20 cellular contexts compared by ENCODE assay signal in genomic region chr14:33700052-33700451, GRCh38.
"Had no signal": no experiment of that assay in that cellular context is flagged by ENCODE, and none has a peak within 500 bp of the region (broad histone marks: within the 10 kb centered on the region; RNA-seq: fewer than 3 reads in every experiment).

No MANE protein-coding gene starts in this region.

- H3K9me3 ChIP-seq: esophagus muscularis mucosa, gastroesophageal sphincter, neutrophil, psoas muscle, thoracic aorta, transverse colon had no signal

- H3K4me1 Mint-ChIP-seq: immature natural killer cell; naive B cell; stimulated activated naive B cell treated with anti-CD40 and anti-IgM and Interleukin-4, amounts not matched to agents 10 μg/mL and 1 μg/mL and 100 μg/mL, for 72 hours; stimulated activated naive CD8-positive, alpha-beta T cell treated with anti-CD3 and anti-CD28 coated beads, Interleukin-15, amount 100 ng/mL, for 72 hours had no signal

- H3K36me3 Mint-ChIP-seq: immature natural killer cell; naive B cell; stimulated activated naive B cell treated with anti-CD40 and anti-IgM and Interleukin-4, amounts not matched to agents 10 μg/mL and 1 μg/mL and 100 μg/mL, for 72 hours had no signal

- H3K27ac Mint-ChIP-seq: effector memory CD8-positive, alpha-beta T cell; immature natural killer cell; naive B cell; nephron; stimulated activated naive B cell treated with anti-CD40 and anti-IgM and Interleukin-4, amounts not matched to agents 10 μg/mL and 1 μg/mL and 100 μg/mL, for 72 hours; stimulated activated naive CD8-positive, alpha-beta T cell treated with anti-CD3 and anti-CD28 coated beads, Interleukin-15, amount 100 ng/mL, for 72 hours had no signal

- H3K27ac ChIP-seq: epithelial cell of prostate, esophagus muscularis mucosa, gastroesophageal sphincter, neutrophil, psoas muscle, thoracic aorta, transverse colon had no signal

- H3K4me1 ChIP-seq: esophagus muscularis mucosa, gastroesophageal sphincter, psoas muscle, transverse colon had no signal

- DNase-seq: effector memory CD8-positive, alpha-beta T cell; glutamatergic neuron; immature natural killer cell; left cardiac atrium; mesendoderm; naive B cell; psoas muscle; retina; stimulated activated CD4-positive, alpha-beta T cell treated with anti-CD3 and anti-CD28 coated beads, Interleukin-2, amount 100 ng/mL, for 24 hours; stimulated activated CD4-positive, alpha-beta T cell treated with anti-CD3 and anti-CD28 coated beads, Interleukin-4, amount 100 ng/mL, for 4 hours; stimulated activated naive B cell treated with anti-CD40 and anti-IgM and Interleukin-4, amounts not matched to agents 10 μg/mL and 1 μg/mL and 100 μg/mL, for 72 hours; stimulated activated naive CD8-positive, alpha-beta T cell treated with anti-CD3 and anti-CD28 coated beads, Interleukin-15, amount 100 ng/mL, for 72 hours; transverse colon had no signal

- H3K4me3 Mint-ChIP-seq: effector memory CD8-positive, alpha-beta T cell; immature natural killer cell; naive B cell; nephron; stimulated activated naive B cell treated with anti-CD40 and anti-IgM and Interleukin-4, amounts not matched to agents 10 μg/mL and 1 μg/mL and 100 μg/mL, for 72 hours; stimulated activated naive CD8-positive, alpha-beta T cell treated with anti-CD3 and anti-CD28 coated beads, Interleukin-15, amount 100 ng/mL, for 72 hours had no signal

- H3K4me3 ChIP-seq: esophagus muscularis mucosa, gastroesophageal sphincter, psoas muscle, thoracic aorta, transverse colon had no signal

- H3K9me3 Mint-ChIP-seq: nephron; stimulated activated naive B cell treated with anti-CD40 and anti-IgM and Interleukin-4, amounts not matched to agents 10 μg/mL and 1 μg/mL and 100 μg/mL, for 72 hours had no signal

- ATAC-seq: effector memory CD8-positive, alpha-beta T cell; gastroesophageal sphincter; left cardiac atrium; psoas muscle; sciatic nerve; stimulated activated naive B cell treated with anti-CD40 and anti-IgM and Interleukin-4, amounts not matched to agents 10 μg/mL and 1 μg/mL and 100 μg/mL, for 72 hours; stimulated activated naive CD8-positive, alpha-beta T cell treated with anti-CD3 and anti-CD28 coated beads, Interleukin-15, amount 100 ng/mL, for 72 hours had no signal

- H3K27me3 ChIP-seq: esophagus muscularis mucosa, gastroesophageal sphincter, neutrophil, transverse colon had no signal

- H3K27me3 Mint-ChIP-seq: effector memory CD8-positive, alpha-beta T cell; stimulated activated naive B cell treated with anti-CD40 and anti-IgM and Interleukin-4, amounts not matched to agents 10 μg/mL and 1 μg/mL and 100 μg/mL, for 72 hours had no signal

- H3K36me3 ChIP-seq: esophagus muscularis mucosa, gastroesophageal sphincter, neutrophil, thoracic aorta, transverse colon had no signal
